1 cellular context compared by ENCODE assay signal in genomic region chr11:112042161-112042960, GRCh38.
TF ChIP-seq lines count a peak whose summit lies in the region.

No MANE protein-coding gene starts in this region.

TF ChIP-seq in HCT116, 20 proteins besides CTCF, POLR2A, EP300 and RAD21 (continued from another document):
- TF ChIP-seq ZBTB33 (IDR thresholded peaks at IDR 0.05; ENCODE audit: extremely low read depth, insufficient replicate concordance, low read length), result no peak
- no peak for TF ChIP-seq SIN3A (IDR thresholded peaks at IDR 0.05; ENCODE audit: low read depth)
- TF ChIP-seq ZFX (IDR thresholded peaks at IDR 0.05), result no peak
- no peak for TF ChIP-seq EGR1 (IDR thresholded peaks at IDR 0.05; ENCODE audit: low read depth)
- TF ChIP-seq REST (IDR thresholded peaks at IDR 0.05; ENCODE audit: low read depth), result no peak
